In genomic region chr5:133445204-133445603, GRCh38 we compare ENCODE assay signal across 7 cellular contexts.
A peak's percentile ranks its signal among the peaks of the same experiment; 100 is the strongest.
DNase-seq lines count a peak whose midpoint lies in the region; ATAC-seq, FAIRE-seq and TF ChIP-seq lines count a peak whose summit lies in the region.
"Not testable (repeated sequence)": the region's sequence is repeated elsewhere in the genome, so short reads cannot be mapped to it uniquely, and the experiment has no call there.

No MANE protein-coding gene starts in this region.

- not testable (repeated sequence) for H2AFZ ChIP-seq in GM23338; HepG2 (ENCODE audit: low read length)

- CTCF ChIA-PET in HepG2 (lab: Yijun Ruan, JAX; ENCODE audit: low intra/inter-chr PET ratio, low total read pairs), result not testable (repeated sequence)

- not testable (repeated sequence) for H3K4me2 ChIP-seq in GM23338; HepG2 (ENCODE audit: low read depth, low read length)

- ATAC-seq in GM23338, result peak; percentile 78
- peak; percentile 46 for ATAC-seq in left colon
- not testable (repeated sequence) for ATAC-seq in HepG2
- peak; percentile 27 for ATAC-seq in mucosa of descending colon
- peak; percentile 23 for ATAC-seq in stimulated activated naive CD8-positive, alpha-beta T cell treated with anti-CD3 and anti-CD28 coated beads, Interleukin-15, Interleukin-2, amounts not matched to agents 100 U/mL and 50 U/mL, for 24 hours

- H3K4me3 ChIP-seq in GM23338; colonic mucosa; HepG2 (replicated peaks in 1 of 3; ENCODE audit: insufficient read depth in 1 of 3, low read depth in 2 of 3, low read length in 3 of 3); mucosa of descending colon: not testable (repeated sequence)

- not testable (repeated sequence) for H3K79me2 ChIP-seq in GM23338 (replicated peaks; ENCODE audit: insufficient read depth); HepG2 (ENCODE audit: insufficient read depth, low read length)

- TF ChIP-seq EP300 in HepG2 (IDR thresholded peaks at IDR 0.05; ENCODE audit: low read depth in 2 of 2, low read length in 2 of 2); HepG2 (CRISPR knock-in tag; IDR thresholded peaks at IDR 0.05; ENCODE audit: borderline replicate concordance): not testable (repeated sequence)

- H3K27me3 Mint-ChIP-seq in GM23338 (ENCODE audit: insufficient read depth, low read depth, poor library complexity), result not testable (repeated sequence)

- not testable (repeated sequence) for H3K4me1 ChIP-seq in GM23338 (ENCODE audit: insufficient read depth); colonic mucosa; HepG2 (ENCODE audit: insufficient read depth, low read length); mucosa of descending colon (ENCODE audit: low read depth)

- H3K9me3 ChIP-seq in colonic mucosa; HepG2 (ENCODE audit: low read length); mucosa of descending colon: not testable (repeated sequence)

- intact Hi-C loops in colonic mucosa (cut with DNase I); left colon (cut with DNase I, micrococcal nuclease); HepG2 (cut with micrococcal nuclease; ENCODE audit: unreplicated experiment); mucosa of descending colon (cut with DNase I, micrococcal nuclease): not testable (repeated sequence)

- H3K9me2 ChIP-seq in GM23338 (ENCODE audit: insufficient read depth), result not testable (repeated sequence)

- H3K4me1 Mint-ChIP-seq in GM23338, result not testable (repeated sequence)

- TF ChIP-seq CTCF in GM23338 (conservative IDR thresholded peaks at IDR 0.05; ENCODE audit: low read depth in 2 of 2), result 0 out of 4 replicates have a peak, but pooled peaks of 1 of the 2 experiments have one; percentile 7
- not testable (repeated sequence) for TF ChIP-seq CTCF in colonic mucosa (IDR thresholded peaks at IDR 0.05); HepG2 (CRISPR knock-in tag; IDR thresholded peaks at IDR 0.05); mucosa of descending colon (IDR thresholded peaks at IDR 0.05)

- DNase-seq in GM23338 (ENCODE audit: low spot score); colonic mucosa; left colon; HepG2 (ENCODE audit: low spot score); mucosa of descending colon; stimulated activated naive CD8-positive, alpha-beta T cell treated with anti-CD3 and anti-CD28 coated beads, Interleukin-15, Interleukin-2, amounts not matched to agents 100 U/mL and 50 U/mL, for 24 hours: not testable (repeated sequence)

- not testable (repeated sequence) for H3K36me3 ChIP-seq in GM23338 (ENCODE audit: insufficient read depth); colonic mucosa; HepG2 (replicated peaks in 1 of 2; ENCODE audit: control insufficient read depth in 1 of 2, insufficient read depth in 2 of 2, low read length in 2 of 2); mucosa of descending colon (ENCODE audit: low read depth)

- no CpG with 5 or more reads among the region's 10 CpGs for WGBS in HepG2 (ENCODE audit: low lambda C conversion rate)

- H4K20me1 ChIP-seq in GM23338 (replicated peaks; ENCODE audit: insufficient read depth); HepG2 (ENCODE audit: insufficient read depth, low read length): not testable (repeated sequence)

- H3F3A ChIP-seq in GM23338 (replicated peaks; ENCODE audit: low read depth), result not testable (repeated sequence)

- POLR2A ChIA-PET in HepG2 (lab: Yijun Ruan, JAX), result not testable (repeated sequence)

- in situ Hi-C loops in HepG2 (cut with HindIII; ENCODE audit: extremely low pct_ligation_motif_present, low pct_unique_long_range_greater_than_20kb), result not testable (repeated sequence)

- not testable (repeated sequence) for H3K4me3 Mint-ChIP-seq in GM23338

- not testable (repeated sequence) for H3K9me3 Mint-ChIP-seq in GM23338

- not testable (repeated sequence) for TF ChIP-seq RAD21 in HepG2 (CRISPR knock-in tag; IDR thresholded peaks at IDR 0.05)

- H3K27ac Mint-ChIP-seq in GM23338, result not testable (repeated sequence)

- not testable (repeated sequence) for H3K36me3 Mint-ChIP-seq in GM23338 (ENCODE audit: low read depth)

- TF ChIP-seq POLR2A in HepG2 (IDR thresholded peaks at IDR 0.05; ENCODE audit: insufficient read depth in 1 of 2, low read depth in 2 of 2, low read length in 2 of 2), result not testable (repeated sequence)

- FAIRE-seq in HepG2 (lab: Jason Lieb, UNC), result not testable (repeated sequence)

- H3K27me3 ChIP-seq in GM23338 (ENCODE audit: insufficient read depth); colonic mucosa: not testable (repeated sequence)
- H3K27me3 ChIP-seq in HepG2 (ENCODE audit: control insufficient read depth in 1 of 2, insufficient read depth in 2 of 2, low read length in 2 of 2), result peaks cover 5 to 14% of the 10 kb centered on the region in 2 experiments

- not testable (repeated sequence) for BruUV-seq in HepG2 (replicated peaks; lab: Mats Ljungman, UMichigan)

- H3K27ac ChIP-seq in GM23338 (ENCODE audit: low read depth); HepG2 (ENCODE audit: extremely low read length, insufficient read depth, low read length): not testable (repeated sequence)
- H3K27ac ChIP-seq in angular gyrus (ENCODE audit: low read depth, low read length), result peak overlapping the region; percentile 3
- peak overlapping the region; percentile 18 for H3K27ac ChIP-seq in colonic mucosa

- H3K9ac ChIP-seq in colonic mucosa (ENCODE audit: low read depth in 2 of 2, low read length in 2 of 2); HepG2 (ENCODE audit: insufficient read depth, low read depth, low read length): not testable (repeated sequence)

TF ChIP-seq in HepG2, 621 proteins besides CTCF, POLR2A, EP300 and RAD21:
- peak; percentile 88 for TF ChIP-seq ZNF263 (CRISPR knock-in tag; IDR thresholded peaks at IDR 0.05)
